Comparison of ENCODE assay signal across 1 cellular context in genomic region chr18:49491534-49491856, GRCh38.
TF ChIP-seq lines count a peak whose summit lies in the region.

No MANE protein-coding gene starts in this region.

TF ChIP-seq in K562, 482 proteins besides CTCF, POLR2A, EP300 and RAD21:
- TF ChIP-seq KLF13 (tag; IDR thresholded peaks at IDR 0.05; ENCODE audit: borderline replicate concordance, low read depth) = no peak
- peak in 1 of 3 experiments; percentile 26 for TF ChIP-seq YY1 (IDR thresholded peaks at IDR 0.05; ENCODE audit: borderline replicate concordance in 1 of 3, control insufficient read depth in 1 of 3, extremely low read depth in 1 of 3, insufficient read depth in 3 of 3, insufficient read length in 1 of 3, insufficient replicate concordance in 2 of 3, low read depth in 1 of 3, low read length in 2 of 3)
- no peak for TF ChIP-seq MCM3 (IDR thresholded peaks at IDR 0.05)
- peak; percentile 34; the same call in 1 of the 2 replicates for TF ChIP-seq POLR2AphosphoS5 (IDR thresholded peaks at IDR 0.05; ENCODE audit: control insufficient read depth, insufficient read depth, low read depth, low read length)
- no peak for TF ChIP-seq POLR2B (IDR thresholded peaks at IDR 0.05; ENCODE audit: low read depth, partially characterized antibody)
- TF ChIP-seq SFPQ (IDR thresholded peaks at IDR 0.05; ENCODE audit: low read depth, low read length) = no peak
